Comparison of ENCODE assay signal across 10 cellular contexts in the genomic region with DNA sequence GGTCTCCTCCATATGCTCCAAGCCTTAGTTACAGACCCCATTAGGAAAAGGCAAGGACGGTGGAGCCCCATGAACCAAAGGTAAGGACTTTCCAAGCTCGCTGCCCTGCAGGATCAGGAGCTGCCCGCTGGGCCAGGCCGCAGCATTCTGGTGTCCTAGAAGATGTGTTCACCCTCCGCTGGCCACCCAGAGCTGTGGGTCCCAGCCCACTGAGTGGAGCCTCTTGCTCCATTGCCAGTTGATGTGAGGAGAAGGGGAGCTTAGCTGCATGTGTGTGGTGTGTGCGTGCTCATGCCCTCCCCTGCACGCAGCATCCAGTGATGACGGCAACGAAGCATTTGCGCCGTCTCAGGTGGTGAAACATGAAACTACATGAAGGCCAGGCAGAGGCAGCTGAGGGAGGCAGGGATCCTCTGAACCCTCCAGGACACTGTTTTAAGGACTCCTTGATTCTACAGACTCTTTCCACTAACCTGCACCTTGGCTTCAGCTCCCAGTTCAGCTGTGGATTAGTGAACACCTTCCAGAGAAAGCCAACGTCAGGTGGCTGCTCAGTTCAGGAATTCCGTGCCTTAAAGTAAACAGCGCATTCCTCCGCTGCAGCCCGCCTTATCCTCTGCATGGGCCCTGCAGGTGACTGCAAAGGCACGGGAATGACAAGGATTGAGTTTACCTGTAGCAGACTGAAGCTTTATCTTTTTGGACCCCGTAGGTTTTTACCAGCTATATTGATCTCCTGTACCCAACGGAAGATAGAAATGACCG. TPM values are rescaled to one million over a fixed set of nuclear protein-coding genes. Genes with fewer than 3 reads are reported as not detected.
DNase-seq lines count a peak whose midpoint lies in the region; ATAC-seq and TF ChIP-seq lines count a peak whose summit lies in the region.
"Had no signal": no experiment of that assay in that cellular context is flagged by ENCODE, and none has a peak within 500 bp of the region (broad histone marks: within the 10 kb centered on the region; RNA-seq: fewer than 3 reads in every experiment).

No MANE protein-coding gene starts in this region.

- H3K18ac ChIP-seq in trophoblast cell (ENCODE audit: low read length): peak overlapping the region; percentile 1

- H3K27me3 ChIP-seq in Caco-2 (replicated peaks; ENCODE audit: control insufficient read depth, insufficient read depth, low read length): no peaks in the 10 kb centered on the region
- H3K27me3 ChIP-seq in adipocyte (replicated peaks; ENCODE audit: control insufficient read depth, insufficient read depth, low read length): no peaks in the 10 kb centered on the region
- H3K27me3 ChIP-seq in foreskin keratinocyte: no peaks in the 10 kb centered on the region
- no peaks in the 10 kb centered on the region for H3K27me3 ChIP-seq in trophoblast cell (ENCODE audit: insufficient read depth, low read length)
- no peaks in the 10 kb centered on the region for H3K27me3 ChIP-seq in lower lobe of right lung (ENCODE audit: low read depth)

- H3K23ac ChIP-seq in trophoblast cell (ENCODE audit: low read length): no peak overlapping the region

- peak overlapping the region; percentile 18 for H3K14ac ChIP-seq in trophoblast cell (ENCODE audit: low read length)

- intact Hi-C loops in Caco-2 (cut with micrococcal nuclease; ENCODE audit: unreplicated experiment) (loop anchor here (1.0 to 10.0 kb wide), 4 partner anchors 59 to 1205 kb away; partner anchors contain the start of gene CENPF), lower lobe of right lung (cut with DNase I) (loop anchor here (5.0 kb wide), 1 partner anchor 67 kb away; no protein-coding TSS in a partner anchor)

- H2AK5ac ChIP-seq in trophoblast cell (ENCODE audit: low read length): peak overlapping the region; percentile 0

- no peaks in the 10 kb centered on the region for H3K9me3 Mint-ChIP-seq in Caco-2 (ENCODE audit: unreplicated experiment)
- H3K9me3 Mint-ChIP-seq: CD14-positive monocyte had no signal

- no peaks in the 10 kb centered on the region for H3K27me3 Mint-ChIP-seq in Caco-2 (ENCODE audit: insufficient read depth, unreplicated experiment)

- H3K27ac ChIP-seq in foreskin keratinocyte: no peak overlapping the region
- peak overlapping the region; percentile 29 for H3K27ac ChIP-seq in trophoblast cell (ENCODE audit: low read depth, low read length)
- H3K27ac ChIP-seq in lower lobe of right lung: no peak overlapping the region

- H3K4me3 Mint-ChIP-seq in Caco-2 (ENCODE audit: unreplicated experiment): peak overlapping the region; percentile 56
- H3K4me3 Mint-ChIP-seq: CD14-positive monocyte had no signal

- H3K36me3 Mint-ChIP-seq in Caco-2 (ENCODE audit: insufficient read depth, unreplicated experiment): peaks cover 98% of the 10 kb centered on the region

- H4K91ac ChIP-seq in trophoblast cell (ENCODE audit: low read depth, low read length): peak overlapping the region; percentile 27

- no peak overlapping the region for H4K12ac ChIP-seq in trophoblast cell (ENCODE audit: low read depth, low read length)

- POLR2A ChIA-PET in Caco-2 (lab: Charles Lee): interaction anchor here (0.6 to 0.9 kb wide), 3 partner anchors 20 to 668 kb away, joined by 3 to 16 read pairs (median 4); no protein-coding TSS in a partner anchor

- peaks cover 32% of the 10 kb centered on the region for H3K4me1 ChIP-seq in Caco-2
- peaks cover 11% of the 10 kb centered on the region for H3K4me1 ChIP-seq in adipocyte (ENCODE audit: control insufficient read depth, insufficient read depth, low read length)
- H3K4me1 ChIP-seq in foreskin keratinocyte: peaks cover 23% of the 10 kb centered on the region
- H3K4me1 ChIP-seq in trophoblast cell (ENCODE audit: control insufficient read depth in 1 of 2, insufficient read depth in 2 of 2, low read length in 2 of 2): peaks cover 20 to 33% of the 10 kb centered on the region in 2 experiments
- H3K4me1 ChIP-seq in lower lobe of right lung: no peaks in the 10 kb centered on the region

- peak; percentile 63 to 68 for DNase-seq in Caco-2
- DNase-seq in adipocyte (ENCODE audit: low read depth): no peak
- DNase-seq in foreskin keratinocyte: no peak
- DNase-seq in trophoblast cell: peak in 1 of 2 donors; percentile 34
- no peak for DNase-seq in GM19238 (ENCODE audit: insufficient read length, low spot score)
- no peak for DNase-seq in AG08396 (ENCODE audit: low spot score)
- DNase-seq in lower lobe of right lung: no peak
- DNase-seq in NCI-H1048 (lab: John Stamatoyannopoulos, UW): no peak
- DNase-seq: NCI-H2081 treated with DMSO at 0.1 percent for 48 hours had no signal

- TSS peak; percentile 43 for BruUV-seq in Caco-2 (replicated peaks; lab: Mats Ljungman, UMichigan)

- H3K9me3 ChIP-seq in Caco-2 (no peaks in the 10 kb centered on the region), adipocyte (ENCODE audit: control insufficient read depth, low read length) (no peaks in the 10 kb centered on the region), trophoblast cell (ENCODE audit: insufficient read depth, low read depth, low read length) (no peaks in the 10 kb centered on the region), lower lobe of right lung (no peaks in the 10 kb centered on the region)

- H2BK120ac ChIP-seq in trophoblast cell (ENCODE audit: insufficient read depth, low read length, poor library complexity): no peak overlapping the region

- H2BK12ac ChIP-seq in trophoblast cell (ENCODE audit: low read length): no peak overlapping the region

- no peak overlapping the region for H2AFZ ChIP-seq in trophoblast cell (ENCODE audit: insufficient read depth, low read length, poor library complexity)

- H2BK5ac ChIP-seq in trophoblast cell (ENCODE audit: low read depth, low read length, poor library complexity): no peak overlapping the region

- H3K9ac ChIP-seq in adipocyte (ENCODE audit: low read length) (peak overlapping the region; percentile 27), trophoblast cell (ENCODE audit: low read length) (no peak overlapping the region)

- CTCF ChIA-PET in Caco-2 (lab: Charles Lee): interaction anchor here (0.7 to 4.3 kb wide), 23 partner anchors 10 to 298 kb away, joined by 3 to 99 read pairs (median 4); partner anchors contain the start of gene SMYD2

- ATAC-seq in foreskin keratinocyte: peak; percentile 12
- ATAC-seq in lower lobe of right lung: no peak

- no peak overlapping the region for H4K8ac ChIP-seq in trophoblast cell (ENCODE audit: low read depth, low read length)

- no peaks in the 10 kb centered on the region for H3K79me2 ChIP-seq in trophoblast cell (ENCODE audit: control insufficient read depth, insufficient read depth, low read length, poor library complexity)

- peaks cover 22% of the 10 kb centered on the region for H3K79me1 ChIP-seq in trophoblast cell (ENCODE audit: low read length)

- no CpG with 5 or more reads among the region's 20 CpGs for WGBS in trophoblast cell (ENCODE audit: extremely low coverage, insufficient coverage, insufficient read length)

- H3K4me3 ChIP-seq in Caco-2 (ENCODE audit: low read depth, low read length) (no peak overlapping the region), adipocyte (ENCODE audit: low read length) (no peak overlapping the region), trophoblast cell (ENCODE audit: low read depth, low read length) (no peak overlapping the region), lower lobe of right lung (no peak overlapping the region)

- H3K4ac ChIP-seq in trophoblast cell (ENCODE audit: low read depth, low read length): no peak overlapping the region

- peaks cover 55% of the 10 kb centered on the region for H3K4me1 Mint-ChIP-seq in Caco-2 (ENCODE audit: low read depth, unreplicated experiment)

- H3K4me2 ChIP-seq in trophoblast cell (ENCODE audit: low read length): no peak overlapping the region

- peak overlapping the region; percentile 63 for H3K27ac Mint-ChIP-seq in Caco-2 (ENCODE audit: unreplicated experiment)
- H3K27ac Mint-ChIP-seq: CD14-positive monocyte had no signal

- peaks cover 6% of the 10 kb centered on the region for H3K36me3 ChIP-seq in Caco-2 (ENCODE audit: control insufficient read depth, insufficient read depth, low read length)
- peaks cover 10% of the 10 kb centered on the region for H3K36me3 ChIP-seq in adipocyte (ENCODE audit: control insufficient read depth, insufficient read depth, low read length, severe bottlenecking)
- H3K36me3 ChIP-seq in trophoblast cell (ENCODE audit: control insufficient read depth in 1 of 2, insufficient read depth in 2 of 2, low read length in 2 of 2): peaks cover 15 to 37% of the 10 kb centered on the region in 2 experiments
- peaks cover 13% of the 10 kb centered on the region for H3K36me3 ChIP-seq in lower lobe of right lung

- TF ChIP-seq CTCF in Caco-2 (IDR thresholded peaks at IDR 0.05; ENCODE audit: insufficient read depth in 1 of 2, low read depth in 1 of 2, low read length in 1 of 2, severe bottlenecking in 1 of 2, unreplicated experiment in 1 of 2) (peak in 1 of 2 experiments; percentile 0), foreskin keratinocyte (conservative IDR thresholded peaks at IDR 0.05) (no peak), lower lobe of right lung (IDR thresholded peaks at IDR 0.05) (no peak)

RNA-seq across cellular contexts. Expression of gene SMYD2, which starts 48.7 kb away (rescaled TPM):
- 161 and 182 TPM in 2 replicates for total RNA-seq in Caco-2 (2022)
- total RNA-seq in foreskin keratinocyte: 56.1 and 65.7 TPM in 2 replicates
- 43.5 and 45.6 TPM in 2 replicates for polyA plus RNA-seq in foreskin keratinocyte
- 69.5 and 72.9 TPM in 2 replicates for polyA plus RNA-seq in trophoblast cell (2013)
- 41.6 TPM for total RNA-seq in lower lobe of right lung

Comparison
In these comparisons a context has a peak if more than half of its experiments do, and no peak if none do; other contexts are left out.
1. DNase-seq: peak in Caco-2 (2 of 2); none in adipocyte (single experiment), foreskin keratinocyte (0 of 2), GM19238 (single experiment), AG08396 (single experiment), lower lobe of right lung (single experiment) and NCI-H1048 (single experiment).